Comparison of ENCODE assay signal across 1 cellular context in genomic region chr11:17547932-17548331, GRCh38.
TF ChIP-seq lines count a peak whose summit lies in the region.

No MANE protein-coding gene starts in this region.

TF ChIP-seq in HepG2, 621 proteins besides CTCF, POLR2A, EP300 and RAD21:
- TF ChIP-seq ZNF674 (CRISPR knock-in tag; IDR thresholded peaks at IDR 0.05; ENCODE audit: low read depth) (no peak), TAF15 (IDR thresholded peaks at IDR 0.05; ENCODE audit: low read depth, low read length, poor library complexity, severe bottlenecking) (no peak), KLF11 (CRISPR knock-in tag; IDR thresholded peaks at IDR 0.05) (no peak), ZFX (CRISPR knock-in tag; IDR thresholded peaks at IDR 0.05; ENCODE audit: low read depth) (no peak), ATAD3A (CRISPR knock-in tag; IDR thresholded peaks at IDR 0.05) (no peak), IKZF1 (IDR thresholded peaks at IDR 0.05) (no peak), ZNF33B (CRISPR knock-in tag; IDR thresholded peaks at IDR 0.05) (no peak), ZSCAN31 (CRISPR knock-in tag; IDR thresholded peaks at IDR 0.05; ENCODE audit: low read depth) (no peak), HNRNPUL1 (IDR thresholded peaks at IDR 0.05; ENCODE audit: low read depth, low read length) (no peak), ZNF33A (CRISPR knock-in tag; IDR thresholded peaks at IDR 0.05; ENCODE audit: borderline replicate concordance) (no peak), ZNF263 (CRISPR knock-in tag; IDR thresholded peaks at IDR 0.05) (no peak), CBFB (CRISPR knock-in tag; IDR thresholded peaks at IDR 0.05) (no peak), PAWR (CRISPR knock-in tag; IDR thresholded peaks at IDR 0.05; ENCODE audit: borderline replicate concordance) (no peak), THAP9 (CRISPR knock-in tag; IDR thresholded peaks at IDR 0.05; ENCODE audit: borderline replicate concordance) (no peak), NFRKB (IDR thresholded peaks at IDR 0.05) (no peak), ZNF414 (CRISPR knock-in tag; IDR thresholded peaks at IDR 0.05) (no peak), NFATC3 (CRISPR knock-in tag; IDR thresholded peaks at IDR 0.05) (no peak)
